In the genomic region with DNA sequence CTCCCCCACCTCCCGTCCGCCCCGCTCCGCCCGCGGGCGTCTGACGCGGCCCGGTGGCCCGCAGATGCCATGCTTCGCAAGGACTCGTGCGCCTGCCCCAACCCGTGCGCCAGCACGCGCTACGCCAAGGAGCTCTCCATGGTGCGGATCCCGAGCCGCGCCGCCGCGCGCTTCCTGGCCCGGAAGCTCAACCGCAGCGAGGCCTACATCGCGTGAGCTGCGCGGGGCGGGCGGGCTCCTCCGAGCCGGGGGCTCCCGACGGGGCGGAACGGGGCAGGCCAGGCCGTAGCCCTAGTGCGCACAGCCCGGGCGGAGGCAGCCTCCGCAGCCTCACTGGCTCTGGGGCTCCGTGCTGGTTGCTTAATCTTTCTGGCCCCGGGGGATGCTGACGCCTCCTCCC, we compare ENCODE assay signal across 8 cellular contexts. TPM values are rescaled to one million over a fixed set of nuclear protein-coding genes. Genes with fewer than 3 reads are reported as not detected.
DNase-seq lines count a peak whose midpoint lies in the region; ATAC-seq and TF ChIP-seq lines count a peak whose summit lies in the region.

No MANE protein-coding gene starts in this region.

- peak overlapping the region; percentile 27; the same call in 1 of the 2 replicates for H3K9ac ChIP-seq in ES-I3 (ENCODE audit: low read depth, low read length)

- 2 to 15% methylated on average over 4 to 48 of the region's 50 CpGs for WGBS in testis, 2 donors

- H3K9me3 ChIP-seq in ES-I3 (ENCODE audit: control insufficient read depth, insufficient read depth, low read length) (no peaks in the 10 kb centered on the region), testis (no peaks in the 10 kb centered on the region)

- no peak overlapping the region for H3K27ac ChIP-seq in coronary artery
- no peak overlapping the region for H3K27ac ChIP-seq in testis

- TF ChIP-seq POLR2A in testis (IDR thresholded peaks at IDR 0.05): no peak

- H3K27ac Mint-ChIP-seq in activated CD4-positive, alpha-beta T cell treated with anti-CD3 and anti-CD28 coated beads for 36 hours: no peak overlapping the region
- H3K27ac Mint-ChIP-seq in memory B cell: no peak overlapping the region

- peaks cover 5% of the 10 kb centered on the region for H3K4me1 Mint-ChIP-seq in activated CD4-positive, alpha-beta T cell treated with anti-CD3 and anti-CD28 coated beads for 36 hours
- no peaks in the 10 kb centered on the region for H3K4me1 Mint-ChIP-seq in memory B cell

- peak; percentile 72 for ATAC-seq in activated CD4-positive, alpha-beta T cell treated with anti-CD3 and anti-CD28 coated beads for 36 hours
- ATAC-seq in memory B cell (ENCODE audit: low read depth) (peak; percentile 84), HG02870 (IDR thresholded peaks at IDR 0.05; ENCODE audit: unreplicated experiment) (no peak), HG03354 (IDR thresholded peaks at IDR 0.05; ENCODE audit: poor library complexity, severe bottlenecking, unreplicated experiment) (no peak)

- H3K36me3 Mint-ChIP-seq in activated CD4-positive, alpha-beta T cell treated with anti-CD3 and anti-CD28 coated beads for 36 hours (ENCODE audit: low read depth): peaks cover 2% of the 10 kb centered on the region
- peaks cover 8% of the 10 kb centered on the region for H3K36me3 Mint-ChIP-seq in memory B cell

- H3K36me3 ChIP-seq in ES-I3 (ENCODE audit: insufficient read depth, low read length) (no peaks in the 10 kb centered on the region), testis (ENCODE audit: low read depth, missing control alignments) (no peaks in the 10 kb centered on the region)

- no peak overlapping the region for H3K4me3 Mint-ChIP-seq in activated CD4-positive, alpha-beta T cell treated with anti-CD3 and anti-CD28 coated beads for 36 hours
- H3K4me3 Mint-ChIP-seq in memory B cell: no peak overlapping the region

- DNase-seq in activated CD4-positive, alpha-beta T cell treated with anti-CD3 and anti-CD28 coated beads for 36 hours: peak; percentile 76
- no peak for DNase-seq in coronary artery (ENCODE audit: low spot score)
- peak in 1 of 2 donors; percentile 43 for DNase-seq in memory B cell (ENCODE audit: low spot score in 2 of 2)
- peak; percentile 79 for DNase-seq in testis
- DNase-seq in NCI-H1048 (lab: John Stamatoyannopoulos, UW): no peak

- H3K4me1 ChIP-seq in ES-I3 (ENCODE audit: insufficient read depth, low read length): peaks cover under 1% of the 10 kb centered on the region; the same call in 1 of the 2 replicates
- H3K4me1 ChIP-seq in testis: no peaks in the 10 kb centered on the region

- H3K9me3 Mint-ChIP-seq in activated CD4-positive, alpha-beta T cell treated with anti-CD3 and anti-CD28 coated beads for 36 hours (ENCODE audit: low read depth): no peaks in the 10 kb centered on the region
- H3K9me3 Mint-ChIP-seq in memory B cell: no peaks in the 10 kb centered on the region

- no peak for TF ChIP-seq CTCF in coronary artery (IDR thresholded peaks at IDR 0.05)
- TF ChIP-seq CTCF in testis (IDR thresholded peaks at IDR 0.05): no peak

- H3K27me3 Mint-ChIP-seq in activated CD4-positive, alpha-beta T cell treated with anti-CD3 and anti-CD28 coated beads for 36 hours: no peaks in the 10 kb centered on the region
- H3K27me3 Mint-ChIP-seq in memory B cell: peaks cover 7% of the 10 kb centered on the region

- POLR2A ChIA-PET in activated CD4-positive, alpha-beta T cell treated with anti-CD3 and anti-CD28 coated beads for 36 hours (lab: Charles Lee): no interaction called here

- intact Hi-C loops in activated CD4-positive, alpha-beta T cell treated with anti-CD3 and anti-CD28 coated beads for 36 hours (cut with DNase I, micrococcal nuclease): no loop called here
- intact Hi-C loops in testis (cut with DNase I; ENCODE audit: low total_unique reads): no loop called here

- CTCF ChIA-PET in activated CD4-positive, alpha-beta T cell treated with anti-CD3 and anti-CD28 coated beads for 36 hours (lab: Charles Lee): interaction anchor here (0.6 to 0.9 kb wide), 3 partner anchors 9 to 38 kb away, joined by 3 to 4 read pairs (median 3); no protein-coding TSS in a partner anchor

- H3K27me3 ChIP-seq in testis: no peaks in the 10 kb centered on the region

- peak overlapping the region; percentile 48 for H3K4me3 ChIP-seq in coronary artery
- no peak overlapping the region for H3K4me3 ChIP-seq in testis

RNA-seq across cellular contexts. Expression of gene ASIC3, which starts 2.8 kb away (rescaled TPM):
- 1 to 10 TPM; 5.5 to 6.7 TPM for total RNA-seq in activated CD4-positive, alpha-beta T cell treated with anti-CD3 and anti-CD28 coated beads for 36 hours
- 10 to 100 TPM; 27.5 to 37.9 TPM for total RNA-seq in testis
- polyA plus RNA-seq in testis (ENCODE audit: insufficient read depth, low read depth, low replicate concordance): 20.8 TPM

RNA-seq across cellular contexts. Expression of gene CDK5, which starts 6.6 kb away (rescaled TPM):
- total RNA-seq in activated CD4-positive, alpha-beta T cell treated with anti-CD3 and anti-CD28 coated beads for 36 hours: 10 to 100 TPM; 12.5 to 16.7 TPM
- total RNA-seq in testis: 10 to 100 TPM; 10.5 to 15.4 TPM
- 7.1 TPM for polyA plus RNA-seq in testis (ENCODE audit: insufficient read depth, low read depth, low replicate concordance)

RNA-seq across cellular contexts. Expression of gene SLC4A2, which starts 8.3 kb away (rescaled TPM):
- total RNA-seq in activated CD4-positive, alpha-beta T cell treated with anti-CD3 and anti-CD28 coated beads for 36 hours: 10 to 100 TPM; 58.7 to 85.0 TPM
- 100 to 1,000 TPM; 147 to 153 TPM for total RNA-seq in testis
- polyA plus RNA-seq in testis (ENCODE audit: insufficient read depth, low read depth, low replicate concordance): 68.9 TPM

RNA-seq across cellular contexts. Expression of gene ABCB8, which starts 22.9 kb away (rescaled TPM):
- total RNA-seq in activated CD4-positive, alpha-beta T cell treated with anti-CD3 and anti-CD28 coated beads for 36 hours: 10 to 100 TPM; 41.9 to 44.5 TPM
- 10 to 100 TPM; 59.6 to 76.8 TPM for total RNA-seq in testis
- 34.9 TPM for polyA plus RNA-seq in testis (ENCODE audit: insufficient read depth, low read depth, low replicate concordance)

RNA-seq across cellular contexts. Expression of gene ATG9B, which starts 26.8 kb away (rescaled TPM):
- 10 to 100 TPM in 1 of 2 experiments, 1 to 10 TPM in 1; 6.9 to 10.0 TPM for total RNA-seq in activated CD4-positive, alpha-beta T cell treated with anti-CD3 and anti-CD28 coated beads for 36 hours
- total RNA-seq in testis: 10 to 100 TPM; 14.9 to 29.7 TPM
- 24.8 TPM for polyA plus RNA-seq in testis (ENCODE audit: insufficient read depth, low read depth, low replicate concordance)

Comparison
In these comparisons a context has a peak if more than half of its experiments do, and no peak if none do; other contexts are left out.
1. ATAC-seq: peak in activated CD4-positive, alpha-beta T cell treated with anti-CD3 and anti-CD28 coated beads for 36 hours (single experiment) and memory B cell (single experiment); none in HG02870 (single experiment) and HG03354 (single experiment).
2. DNase-seq: peak in activated CD4-positive, alpha-beta T cell treated with anti-CD3 and anti-CD28 coated beads for 36 hours (single experiment) and testis (single experiment); none in coronary artery (single experiment) and NCI-H1048 (single experiment).